ENCODE assay signal across 1 cellular context in genomic region chr20:63518946-63519764, GRCh38.
TF ChIP-seq lines count a peak whose summit lies in the region.

No MANE protein-coding gene starts in this region.

TF ChIP-seq in HCT116, 20 proteins besides CTCF, POLR2A, EP300 and RAD21 (continued from another document):
- no peak for TF ChIP-seq ZBTB33 (IDR thresholded peaks at IDR 0.05; ENCODE audit: extremely low read depth, insufficient replicate concordance, low read length)
- TF ChIP-seq MAX (IDR thresholded peaks at IDR 0.05) = no peak
- TF ChIP-seq ATF3 (IDR thresholded peaks at IDR 0.05) = no peak
